11 cellular contexts compared by ENCODE assay signal in genomic region chr19:2254052-2254872, GRCh38. TPM values are rescaled to one million over a fixed set of nuclear protein-coding genes. Genes with fewer than 3 reads are reported as not detected.
DNase-seq lines count a peak whose midpoint lies in the region; ATAC-seq and TF ChIP-seq lines count a peak whose summit lies in the region.
"Had no signal": no experiment of that assay in that cellular context is flagged by ENCODE, and none has a peak within 500 bp of the region (broad histone marks: within the 10 kb centered on the region; RNA-seq: fewer than 3 reads in every experiment).

No MANE protein-coding gene starts in this region.

- POLR2A ChIA-PET in CD8-positive, alpha-beta memory T cell (lab: Charles Lee): interaction anchor here (0.7 to 8.2 kb wide), 3 partner anchors 15 to 18 kb away, joined by 4 to 69 read pairs (median 21); no protein-coding TSS in a partner anchor

- H3K27me3 ChIP-seq in CD8-positive, alpha-beta memory T cell (ENCODE audit: insufficient read depth, low read length, poor library complexity, severe bottlenecking): peaks cover 10% of the 10 kb centered on the region
- H3K27me3 ChIP-seq in HUES64 (ENCODE audit: insufficient read depth, low read length): peaks cover 45% of the 10 kb centered on the region

- H3K4me3 ChIP-seq in CD8-positive, alpha-beta memory T cell (ENCODE audit: low read length): no peak overlapping the region
- H3K4me3 ChIP-seq in HUES64 (ENCODE audit: low read length): peak overlapping the region; percentile 67
- H3K4me3 ChIP-seq in epithelial cell of esophagus (ENCODE audit: low read length): no peak overlapping the region

- DNase-seq in CD8-positive, alpha-beta memory T cell: no peak
- DNase-seq in epithelial cell of esophagus (ENCODE audit: low read depth) (peak; percentile 52), KBM-7 (no peak)
- DNase-seq in natural killer cell treated with Interleukin-12 subunit alpha and Interleukin-12 subunit beta and Interleukin-15 and Interleukin-18, amount 100 ng/mL, for 72 hours (ENCODE audit: low spot score): no peak
- DNase-seq: NCI-H1694, SHP77 treated with DMSO at 0.1 percent for 48 hours, substantia nigra had no signal

- peak overlapping the region; percentile 9; the same call in 1 of the 2 replicates for H3K9ac ChIP-seq in HUES64 (ENCODE audit: low read depth, low read length)

- peak; percentile 36 for TF ChIP-seq CTCF in epithelial cell of esophagus (IDR thresholded peaks at IDR 0.05; ENCODE audit: insufficient read depth, low read depth, low read length, missing control alignments)

- in situ Hi-C loops in KBM-7 (cut with MboI; ENCODE audit: low pct_unique_long_range_greater_than_20kb, low sequenced_read_pairs): no loop called here

- peaks cover 14 to 43% (median 15%) of the 10 kb centered on the region in 3 donors for H3K4me1 Mint-ChIP-seq in CD8-positive, alpha-beta memory T cell
- peaks cover 0 to 9% of the 10 kb centered on the region in 2 donors for H3K4me1 Mint-ChIP-seq in natural killer cell treated with Interleukin-12 subunit alpha and Interleukin-12 subunit beta and Interleukin-15 and Interleukin-18, amount 100 ng/mL, for 72 hours (ENCODE audit: low read depth in 2 of 2)

- no peaks in the 10 kb centered on the region for H3K36me3 Mint-ChIP-seq in CD8-positive, alpha-beta memory T cell
- no peaks in the 10 kb centered on the region for H3K36me3 Mint-ChIP-seq in natural killer cell treated with Interleukin-12 subunit alpha and Interleukin-12 subunit beta and Interleukin-15 and Interleukin-18, amount 100 ng/mL, for 72 hours

- no peaks in the 10 kb centered on the region for H3K36me3 ChIP-seq in CD8-positive, alpha-beta memory T cell (ENCODE audit: insufficient read depth, low read length)
- H3K36me3 ChIP-seq in HUES64 (ENCODE audit: insufficient read depth, low read length): no peaks in the 10 kb centered on the region

- peak overlapping the region in 5 of 7 donors; percentile 24 to 64 (median 51) for H3K4me3 Mint-ChIP-seq in CD8-positive, alpha-beta memory T cell
- H3K4me3 Mint-ChIP-seq in natural killer cell treated with Interleukin-12 subunit alpha and Interleukin-12 subunit beta and Interleukin-15 and Interleukin-18, amount 100 ng/mL, for 72 hours: peak overlapping the region; percentile 27

- ATAC-seq in natural killer cell treated with Interleukin-12 subunit alpha and Interleukin-12 subunit beta and Interleukin-15 and Interleukin-18, amount 100 ng/mL, for 72 hours: no peak
- no peak for ATAC-seq in HG02678 (IDR thresholded peaks at IDR 0.05; ENCODE audit: unreplicated experiment)
- no peak for ATAC-seq in HG02885 (IDR thresholded peaks at IDR 0.05; ENCODE audit: poor library complexity, unreplicated experiment)
- no peak for ATAC-seq in GM19455 (IDR thresholded peaks at IDR 0.05; ENCODE audit: unreplicated experiment)

- no peak overlapping the region for H3K27ac ChIP-seq in CD8-positive, alpha-beta memory T cell (ENCODE audit: low read depth, low read length)
- no peak overlapping the region for H3K27ac ChIP-seq in HUES64 (ENCODE audit: low read depth, low read length)

- H3K27me3 Mint-ChIP-seq in CD8-positive, alpha-beta memory T cell: peaks cover 0 to 2% of the 10 kb centered on the region in 2 donors
- H3K27me3 Mint-ChIP-seq in natural killer cell treated with Interleukin-12 subunit alpha and Interleukin-12 subunit beta and Interleukin-15 and Interleukin-18, amount 100 ng/mL, for 72 hours: no peaks in the 10 kb centered on the region

- H3K9me3 ChIP-seq in CD8-positive, alpha-beta memory T cell (ENCODE audit: low read length): no peaks in the 10 kb centered on the region
- no peaks in the 10 kb centered on the region for H3K9me3 ChIP-seq in HUES64 (ENCODE audit: insufficient read depth, low read depth, low read length)

- peak overlapping the region in 3 of 8 donors; percentile 47 to 74 (median 58) for H3K27ac Mint-ChIP-seq in CD8-positive, alpha-beta memory T cell
- no peak overlapping the region for H3K27ac Mint-ChIP-seq in natural killer cell treated with Interleukin-12 subunit alpha and Interleukin-12 subunit beta and Interleukin-15 and Interleukin-18, amount 100 ng/mL, for 72 hours

- peaks cover 35% of the 10 kb centered on the region for H3K4me1 ChIP-seq in CD8-positive, alpha-beta memory T cell (ENCODE audit: insufficient read depth, low read length)
- H3K4me1 ChIP-seq in HUES64 (ENCODE audit: insufficient read depth, low read length): no peaks in the 10 kb centered on the region

- 54% methylated on average over 19 of the region's 21 CpGs for WGBS in HUES64

- CTCF ChIA-PET in CD8-positive, alpha-beta memory T cell (lab: Charles Lee): interaction anchor here (0.8 to 4.2 kb wide), 4 partner anchors 11 to 62 kb away, joined by 3 to 17 read pairs (median 10); no protein-coding TSS in a partner anchor

- no peaks in the 10 kb centered on the region for H3K9me3 Mint-ChIP-seq in CD8-positive, alpha-beta memory T cell
- no peaks in the 10 kb centered on the region for H3K9me3 Mint-ChIP-seq in natural killer cell treated with Interleukin-12 subunit alpha and Interleukin-12 subunit beta and Interleukin-15 and Interleukin-18, amount 100 ng/mL, for 72 hours

RNA-seq across cellular contexts. Expression of gene JSRP1, which starts 2.0 kb away (rescaled TPM):
- total RNA-seq in CD8-positive, alpha-beta memory T cell: 1 to 10 TPM in 1 of 2 experiments, under 1 TPM in 1; 0.73 to 1.0 TPM
- 0.91 TPM for polyA plus RNA-seq in CD8-positive, alpha-beta memory T cell
- polyA plus RNA-seq in HUES64 (2013, experiment 1 of 2): 0.30 TPM
- not detected for polyA plus RNA-seq in HUES64 (2013, experiment 2 of 2)
- total RNA-seq in natural killer cell treated with Interleukin-12 subunit alpha and Interleukin-12 subunit beta and Interleukin-15 and Interleukin-18, amount 100 ng/mL, for 72 hours: under 1 TPM in 1 of 2 donors, not detected in 1; 0.73 TPM

RNA-seq across cellular contexts. Expression of gene AMH, which starts 5.1 kb away (rescaled TPM):
- total RNA-seq in CD8-positive, alpha-beta memory T cell: 1 to 10 TPM; 5.9 to 7.4 TPM
- not detected for polyA plus RNA-seq in CD8-positive, alpha-beta memory T cell
- 2.9 TPM for polyA plus RNA-seq in HUES64 (2013, experiment 1 of 2)
- 2.3 TPM for polyA plus RNA-seq in HUES64 (2013, experiment 2 of 2)
- total RNA-seq in natural killer cell treated with Interleukin-12 subunit alpha and Interleukin-12 subunit beta and Interleukin-15 and Interleukin-18, amount 100 ng/mL, for 72 hours: 1 to 10 TPM; 2.8 to 3.5 TPM

RNA-seq across cellular contexts. Expression of gene SF3A2, which starts 17.6 kb away (rescaled TPM):
- 100 to 1,000 TPM; 131 to 138 TPM for total RNA-seq in CD8-positive, alpha-beta memory T cell
- 36.2 TPM for polyA plus RNA-seq in CD8-positive, alpha-beta memory T cell
- 108 TPM for polyA plus RNA-seq in HUES64 (2013, experiment 1 of 2)
- polyA plus RNA-seq in HUES64 (2013, experiment 2 of 2): 122 TPM
- total RNA-seq in natural killer cell treated with Interleukin-12 subunit alpha and Interleukin-12 subunit beta and Interleukin-15 and Interleukin-18, amount 100 ng/mL, for 72 hours: 100 to 1,000 TPM in 1 of 2 donors, 10 to 100 TPM in 1; 99.2 to 192 TPM

RNA-seq across cellular contexts. Expression of gene PLEKHJ1, which starts 18.1 kb away (rescaled TPM):
- total RNA-seq in CD8-positive, alpha-beta memory T cell: 10 to 100 TPM; 96.6 to 99.1 TPM
- 120 TPM for polyA plus RNA-seq in CD8-positive, alpha-beta memory T cell
- 93.8 TPM for polyA plus RNA-seq in HUES64 (2013, experiment 1 of 2)
- polyA plus RNA-seq in HUES64 (2013, experiment 2 of 2): 88.1 TPM
- total RNA-seq in natural killer cell treated with Interleukin-12 subunit alpha and Interleukin-12 subunit beta and Interleukin-15 and Interleukin-18, amount 100 ng/mL, for 72 hours: 10 to 100 TPM; 59.8 to 85.9 TPM

RNA-seq across cellular contexts. Expression of gene PEAK3, which starts 27.7 kb away (rescaled TPM):
- total RNA-seq in CD8-positive, alpha-beta memory T cell: not detected
- polyA plus RNA-seq in CD8-positive, alpha-beta memory T cell: 0.79 TPM
- polyA plus RNA-seq in HUES64 (2013, experiment 1 of 2): not detected
- polyA plus RNA-seq in HUES64 (2013, experiment 2 of 2): not detected
- total RNA-seq in natural killer cell treated with Interleukin-12 subunit alpha and Interleukin-12 subunit beta and Interleukin-15 and Interleukin-18, amount 100 ng/mL, for 72 hours: 1 to 10 TPM; 2.4 to 8.2 TPM
